In the genomic region with DNA sequence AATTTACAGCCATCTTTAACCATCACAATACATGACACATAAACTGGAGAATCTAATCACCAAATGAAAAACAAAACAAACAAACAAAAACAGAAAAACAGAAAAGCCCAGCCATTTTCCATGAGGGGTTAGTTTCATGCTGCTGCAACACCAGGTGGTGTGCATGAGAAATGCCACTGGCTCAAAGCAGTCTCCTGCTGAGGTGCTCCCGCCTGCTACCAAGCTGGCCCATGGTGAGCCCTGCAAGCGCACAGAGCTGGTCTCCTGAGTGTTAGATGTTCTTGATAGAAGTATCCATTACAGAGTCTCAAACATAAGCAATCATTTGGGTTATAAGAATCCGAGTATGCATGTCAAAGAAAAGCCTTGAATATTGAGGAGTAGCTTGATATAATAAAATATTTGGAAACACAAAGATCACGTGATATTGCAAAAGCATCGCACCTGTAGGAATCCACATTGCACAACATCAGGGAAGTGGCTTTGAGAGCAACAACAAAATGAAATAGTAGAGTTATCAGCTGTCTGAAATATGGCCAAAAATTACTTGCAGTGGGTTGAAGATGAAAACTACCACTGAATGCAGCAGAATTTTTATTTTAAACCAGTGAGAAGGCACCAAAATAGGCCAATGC, we compare ENCODE assay signal across 19 cellular contexts.
DNase-seq lines count a peak whose midpoint lies in the region; ATAC-seq, FAIRE-seq and TF ChIP-seq lines count a peak whose summit lies in the region.
"Had no signal": no experiment of that assay in that cellular context is flagged by ENCODE, and none has a peak within 500 bp of the region (broad histone marks: within the 10 kb centered on the region; RNA-seq: fewer than 3 reads in every experiment).

No MANE protein-coding gene starts in this region.

- in situ Hi-C loops in HepG2 (cut with HindIII; ENCODE audit: extremely low pct_ligation_motif_present, low pct_unique_long_range_greater_than_20kb): no loop called here

- no peak overlapping the region for H2BK5ac ChIP-seq in mesendoderm (ENCODE audit: low read length)

- ATAC-seq in HepG2 (no peak), right lobe of liver (no peak), GM18907 (IDR thresholded peaks at IDR 0.05; ENCODE audit: unreplicated experiment) (no peak)
- ATAC-seq: A549, HCT116 had no signal

- TF ChIP-seq EP300 in HepG2 (IDR thresholded peaks at IDR 0.05; ENCODE audit: low read depth in 2 of 2, low read length in 2 of 2) (no peak), HepG2 (CRISPR knock-in tag; IDR thresholded peaks at IDR 0.05; ENCODE audit: borderline replicate concordance) (no peak)

- intact Hi-C loops in HepG2 (cut with micrococcal nuclease; ENCODE audit: unreplicated experiment) (no loop called here), right lobe of liver (cut with DNase I) (loop anchor here in 1 of 2 donors (10.0 kb wide), 1 partner anchor 199 kb away; no protein-coding TSS in a partner anchor)

- TF ChIP-seq RAD21 in HepG2 (CRISPR knock-in tag; IDR thresholded peaks at IDR 0.05): no peak

- H3K4me3 ChIP-seq in HepG2 (replicated peaks in 1 of 3; ENCODE audit: insufficient read depth in 1 of 3, low read depth in 2 of 3, low read length in 3 of 3) (no peak overlapping the region), right lobe of liver (no peak overlapping the region), endodermal cell (ENCODE audit: low read length) (no peak overlapping the region), mesendoderm (ENCODE audit: low read length) (no peak overlapping the region)
- H3K4me3 ChIP-seq: A549 had no signal

- no peak overlapping the region for H3K4me2 ChIP-seq in HepG2 (ENCODE audit: low read depth, low read length)
- no peak overlapping the region for H3K4me2 ChIP-seq in mesendoderm (ENCODE audit: low read length)
- H3K4me2 ChIP-seq: A549 had no signal

- WGBS in HepG2 (ENCODE audit: low lambda C conversion rate): 50% methylated on average over 5 of the region's 5 CpGs
- WGBS in right lobe of liver (ENCODE audit: insufficient coverage, low coverage, low lambda C conversion rate, missing lambda C conversion rate): 52% methylated on average over 5 of the region's 5 CpGs
- WGBS in endodermal cell (ENCODE audit: insufficient coverage in 1 of 2, insufficient read length in 1 of 2), 2 experiments: 94 to 100% methylated on average over 4 to 5 of the region's 5 CpGs
- no CpG with 5 or more reads among the region's 5 CpGs for WGBS in mesendoderm (ENCODE audit: extremely low coverage, insufficient coverage, low lambda C conversion rate)

- H3K27ac ChIP-seq in HepG2 (ENCODE audit: extremely low read length, insufficient read depth, low read length) (no peak overlapping the region), right lobe of liver (peak overlapping the region in 1 of 3 donors; percentile 4), endodermal cell (ENCODE audit: low read depth, low read length) (no peak overlapping the region), mesendoderm (ENCODE audit: low read depth, low read length) (no peak overlapping the region)
- H3K27ac ChIP-seq: A549, C4-2B, HL-60 had no signal

- H3K56ac ChIP-seq in mesendoderm (ENCODE audit: low read length): no peak overlapping the region

- H2BK120ac ChIP-seq in mesendoderm (ENCODE audit: low read depth, low read length): no peak overlapping the region

- H3K4ac ChIP-seq in mesendoderm (ENCODE audit: low read depth, low read length): no peak overlapping the region

- no peak overlapping the region for H2AK5ac ChIP-seq in mesendoderm (ENCODE audit: low read length)

- H3K9ac ChIP-seq in HepG2 (ENCODE audit: insufficient read depth, low read depth, low read length) (no peak overlapping the region), endodermal cell (ENCODE audit: extremely low read depth, low read length, poor library complexity, severe bottlenecking) (no peak overlapping the region), mesendoderm (ENCODE audit: low read length) (no peak overlapping the region)

- no peak overlapping the region for H2BK15ac ChIP-seq in mesendoderm (replicated peaks; ENCODE audit: low read depth)

- H3K18ac ChIP-seq in mesendoderm (ENCODE audit: low read length): no peak overlapping the region

- CTCF ChIA-PET in HepG2 (lab: Yijun Ruan, JAX; ENCODE audit: low intra/inter-chr PET ratio, low total read pairs): no interaction called here

- no peak overlapping the region for H3K4me3 Mint-ChIP-seq in endodermal cell
- H3K4me3 Mint-ChIP-seq: CD4-positive, alpha-beta memory T cell had no signal

- TF ChIP-seq CTCF in HepG2 (CRISPR knock-in tag; IDR thresholded peaks at IDR 0.05) (no peak), right lobe of liver (IDR thresholded peaks at IDR 0.05) (no peak), endodermal cell (conservative IDR thresholded peaks at IDR 0.05) (peak; percentile 19)

- BruUV-seq in HepG2 (replicated peaks; lab: Mats Ljungman, UMichigan): no TSS peak

- peaks cover 16% of the 10 kb centered on the region for H3K9me3 Mint-ChIP-seq in endodermal cell

- H3K79me2 ChIP-seq in HepG2 (ENCODE audit: insufficient read depth, low read length): no peaks in the 10 kb centered on the region
- no peaks in the 10 kb centered on the region for H3K79me2 ChIP-seq in mesendoderm (ENCODE audit: control insufficient read depth, insufficient read depth, low read length)

- no peak overlapping the region for H4K5ac ChIP-seq in mesendoderm (ENCODE audit: low read length)

- no peak for FAIRE-seq in HepG2 (lab: Jason Lieb, UNC)
- FAIRE-seq: A549, GM12892, GM19239, H54 had no signal

- H3K27me3 Mint-ChIP-seq in endodermal cell (ENCODE audit: insufficient read depth): peaks cover 11% of the 10 kb centered on the region

- H3K79me1 ChIP-seq in mesendoderm (ENCODE audit: low read length): no peaks in the 10 kb centered on the region

- no peak overlapping the region for H2AFZ ChIP-seq in HepG2 (ENCODE audit: low read length)

- H3K4me1 ChIP-seq in HepG2 (ENCODE audit: insufficient read depth, low read length) (peaks cover 14% of the 10 kb centered on the region; the same call in 1 of the 2 replicates), right lobe of liver (peaks cover 0 to 41% (median 19%) of the 10 kb centered on the region in 4 donors), endodermal cell (ENCODE audit: control insufficient read depth, insufficient read depth, low read length) (no peaks in the 10 kb centered on the region), mesendoderm (ENCODE audit: control insufficient read depth, low read depth, low read length) (no peaks in the 10 kb centered on the region)

- H3K27me3 ChIP-seq in HepG2 (ENCODE audit: control insufficient read depth in 1 of 2, insufficient read depth in 2 of 2, low read length in 2 of 2) (no peaks in the 10 kb centered on the region), right lobe of liver (no peaks in the 10 kb centered on the region), endodermal cell (ENCODE audit: control insufficient read depth, insufficient read depth, low read length, poor library complexity, severe bottlenecking) (peaks cover 7% of the 10 kb centered on the region), mesendoderm (ENCODE audit: insufficient read depth, low read length, poor library complexity) (no peaks in the 10 kb centered on the region)
- H3K27me3 ChIP-seq: BE2C had no signal

- H3K9me3 ChIP-seq in HepG2 (ENCODE audit: low read length) (no peaks in the 10 kb centered on the region), right lobe of liver (no peaks in the 10 kb centered on the region), endodermal cell (ENCODE audit: control insufficient read depth, low read length) (peaks cover 8% of the 10 kb centered on the region)
- H3K9me3 ChIP-seq: BE2C had no signal

- H3K36me3 Mint-ChIP-seq in endodermal cell (ENCODE audit: low read depth): no peaks in the 10 kb centered on the region
- H3K36me3 Mint-ChIP-seq: CD4-positive, alpha-beta memory T cell had no signal

- H4K8ac ChIP-seq in mesendoderm (ENCODE audit: low read depth, low read length): no peak overlapping the region

- TF ChIP-seq POLR2A in HepG2 (IDR thresholded peaks at IDR 0.05; ENCODE audit: insufficient read depth in 1 of 2, low read depth in 2 of 2, low read length in 2 of 2): no peak
- no peak for TF ChIP-seq POLR2A in right lobe of liver (IDR thresholded peaks at IDR 0.05)

- H4K20me1 ChIP-seq in HepG2 (ENCODE audit: insufficient read depth, low read length): no peaks in the 10 kb centered on the region

- H3K36me3 ChIP-seq in HepG2 (replicated peaks in 1 of 2; ENCODE audit: control insufficient read depth in 1 of 2, insufficient read depth in 2 of 2, low read length in 2 of 2) (no peaks in the 10 kb centered on the region), right lobe of liver (no peaks in the 10 kb centered on the region), endodermal cell (ENCODE audit: control insufficient read depth, insufficient read depth, low read length) (no peaks in the 10 kb centered on the region), mesendoderm (ENCODE audit: control insufficient read depth, insufficient read depth, low read length) (no peaks in the 10 kb centered on the region)
- H3K36me3 ChIP-seq: BE2C had no signal

- no peak overlapping the region for H3K27ac Mint-ChIP-seq in endodermal cell
- H3K27ac Mint-ChIP-seq: CD4-positive, alpha-beta memory T cell had no signal

- POLR2A ChIA-PET in HepG2 (lab: Yijun Ruan, JAX): no interaction called here

- peaks cover 8% of the 10 kb centered on the region for H3K4me1 Mint-ChIP-seq in endodermal cell
- H3K4me1 Mint-ChIP-seq: CD4-positive, alpha-beta memory T cell had no signal

- DNase-seq in HepG2 (ENCODE audit: low spot score) (no peak), right lobe of liver (no peak), MV-4-11 (lab: John Stamatoyannopoulos, UW) (peak; percentile 2), endodermal cell (no peak), mesendoderm (no peak), activated gamma-delta T cell (lab: John Stamatoyannopoulos, UW) (no peak)
- DNase-seq: BE2C; CD4-positive, alpha-beta memory T cell; COR-L47; DND-41; GDM1 had no signal

- no peak overlapping the region for H3K23ac ChIP-seq in mesendoderm (ENCODE audit: low read length)

TF ChIP-seq in HepG2, 621 proteins besides CTCF, POLR2A, EP300 and RAD21 (continues in another document):
- TF ChIP-seq ZNF552 (CRISPR knock-in tag; IDR thresholded peaks at IDR 0.05; ENCODE audit: borderline replicate concordance) (no peak), KDM3A (CRISPR knock-in tag; IDR thresholded peaks at IDR 0.05; ENCODE audit: low read depth) (no peak)
